ENCODE assay signal across 9 cellular contexts in the genomic region with DNA sequence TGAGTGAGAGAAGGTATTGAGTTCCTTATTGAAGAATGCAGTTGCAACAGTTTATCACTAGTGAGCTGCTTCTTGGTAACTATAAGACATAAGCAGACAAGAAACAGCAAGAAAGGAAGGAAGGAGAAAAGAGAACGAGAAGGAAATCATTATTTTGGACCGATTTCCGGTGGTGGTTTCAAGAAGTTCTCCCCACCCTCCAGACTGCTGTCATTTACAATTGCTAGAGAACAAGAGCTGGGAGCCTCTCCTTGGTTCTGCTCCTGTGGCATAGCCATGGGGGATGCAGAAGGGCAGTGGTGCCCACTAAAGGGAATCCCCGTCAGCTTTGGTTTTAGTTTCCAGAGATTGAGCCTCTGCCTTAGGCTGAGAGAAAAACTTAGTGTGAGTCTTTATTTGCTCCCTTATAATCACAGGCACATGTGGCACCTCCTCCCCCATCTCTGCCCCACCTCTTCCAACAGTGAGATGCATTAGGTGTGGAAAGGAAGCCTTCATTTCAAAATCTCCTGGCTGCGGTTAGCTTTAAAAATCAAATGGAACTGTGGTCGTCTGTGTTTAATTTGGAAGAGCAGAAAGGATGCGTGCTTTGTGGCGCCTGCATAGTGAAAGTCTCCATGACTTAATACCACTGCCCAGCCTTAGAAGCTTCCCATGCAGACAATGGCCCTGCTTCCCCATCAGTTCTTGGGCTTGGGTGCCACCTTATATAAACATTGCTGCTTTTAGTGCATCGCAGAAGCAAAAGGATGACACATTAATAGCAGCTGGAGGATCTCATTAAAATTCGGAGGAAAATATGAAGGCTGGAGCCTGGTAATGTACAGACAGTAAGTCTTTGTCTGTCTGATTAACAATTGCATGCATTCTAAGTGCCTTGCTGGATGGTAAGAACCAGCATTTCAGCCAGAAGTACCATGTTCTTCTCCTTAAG. TPM values are rescaled to one million over a fixed set of nuclear protein-coding genes. Genes with fewer than 3 reads are reported as not detected.
DNase-seq lines count a peak whose midpoint lies in the region; ATAC-seq and TF ChIP-seq lines count a peak whose summit lies in the region.
"Had no signal": no experiment of that assay in that cellular context is flagged by ENCODE, and none has a peak within 500 bp of the region (broad histone marks: within the 10 kb centered on the region; RNA-seq: fewer than 3 reads in every experiment).

No MANE protein-coding gene starts in this region.

- 42 to 48% methylated on average over 10 of the region's 10 CpGs for WGBS in testis, 2 donors

- H3K27ac ChIP-seq in KOPT-K1 (ENCODE audit: low read depth, low read length, poor library complexity, severe bottlenecking) (peak overlapping the region; percentile 15), colonic mucosa (no peak overlapping the region), breast epithelium (peak overlapping the region in 1 of 2 donors; percentile 36), dorsolateral prefrontal cortex (peak overlapping the region in 3 of 59 donors; percentile 12 to 50 (median 45)), testis (no peak overlapping the region)
- H3K27ac ChIP-seq: KMS-11 had no signal

- intact Hi-C loops in colonic mucosa (cut with DNase I) (no loop called here), breast epithelium (cut with DNase I; ENCODE audit: low total_unique reads) (no loop called here), dorsolateral prefrontal cortex (cut with DNase I) (no loop called here), testis (cut with DNase I; ENCODE audit: low total_unique reads) (no loop called here)

- TF ChIP-seq CTCF in fibroblast of mammary gland (conservative IDR thresholded peaks at IDR 0.05; ENCODE audit: control insufficient read depth, insufficient read depth, low read depth, low read length) (no peak), colonic mucosa (IDR thresholded peaks at IDR 0.05) (no peak), breast epithelium (IDR thresholded peaks at IDR 0.05) (no peak), dorsolateral prefrontal cortex (IDR thresholded peaks at IDR 0.05 in 54 of 56, conservative IDR thresholded peaks at IDR 0.05 in 2 of 56; ENCODE audit: low read depth in 1 of 56, partially characterized antibody in 56 of 56) (no peak), testis (IDR thresholded peaks at IDR 0.05) (no peak)

- no peak overlapping the region for H3K4me3 ChIP-seq in fibroblast of mammary gland (ENCODE audit: control insufficient read depth, low read depth, low read length)
- H3K4me3 ChIP-seq in colonic mucosa: no peak overlapping the region
- H3K4me3 ChIP-seq in breast epithelium: no peak overlapping the region
- H3K4me3 ChIP-seq in dorsolateral prefrontal cortex: peak overlapping the region in 20 of 59 donors; percentile 1 to 43 (median 17)
- H3K4me3 ChIP-seq in testis: no peak overlapping the region

- H3K9ac ChIP-seq in colonic mucosa (ENCODE audit: low read depth in 2 of 2, low read length in 2 of 2): no peak overlapping the region
- H3K9ac ChIP-seq: KMS-11 had no signal

- no peak for TF ChIP-seq POLR2A in breast epithelium (IDR thresholded peaks at IDR 0.05)
- TF ChIP-seq POLR2A in testis (IDR thresholded peaks at IDR 0.05): no peak

- H3K27me3 ChIP-seq in colonic mucosa: no peaks in the 10 kb centered on the region
- no peaks in the 10 kb centered on the region for H3K27me3 ChIP-seq in breast epithelium
- H3K27me3 ChIP-seq in dorsolateral prefrontal cortex: peaks cover 0 to 22% (median 0%) of the 10 kb centered on the region in 45 donors
- no peaks in the 10 kb centered on the region for H3K27me3 ChIP-seq in testis

- H3K36me3 ChIP-seq in KOPT-K1 (ENCODE audit: insufficient read depth, low read length) (no peaks in the 10 kb centered on the region; the same call in 1 of the 2 replicates), colonic mucosa (no peaks in the 10 kb centered on the region), breast epithelium (no peaks in the 10 kb centered on the region), testis (ENCODE audit: low read depth, missing control alignments) (no peaks in the 10 kb centered on the region)

- peak; percentile 15 for ATAC-seq in GM19025 (IDR thresholded peaks at IDR 0.05; ENCODE audit: low read depth, unreplicated experiment)

- peaks cover 7% of the 10 kb centered on the region for H3K4me1 ChIP-seq in colonic mucosa
- peaks cover 3 to 9% of the 10 kb centered on the region in 2 donors for H3K4me1 ChIP-seq in breast epithelium
- peaks cover 39% of the 10 kb centered on the region for H3K4me1 ChIP-seq in testis

- H3K9me3 ChIP-seq in KOPT-K1 (ENCODE audit: insufficient read depth, low read length, poor library complexity, severe bottlenecking): no peaks in the 10 kb centered on the region
- H3K9me3 ChIP-seq in colonic mucosa: no peaks in the 10 kb centered on the region
- H3K9me3 ChIP-seq in breast epithelium: no peaks in the 10 kb centered on the region
- H3K9me3 ChIP-seq in testis: no peaks in the 10 kb centered on the region

- DNase-seq in AG20443 (ENCODE audit: low spot score) (peak; percentile 60), fibroblast of mammary gland (ENCODE audit: low read depth) (peak; percentile 40), colonic mucosa (no peak), breast epithelium (ENCODE audit: low spot score in 2 of 2) (no peak), dorsolateral prefrontal cortex (no peak), testis (no peak)

RNA-seq across cellular contexts. Expression of gene LRCH1, which starts 25.0 kb away (rescaled TPM):
- 10 to 100 TPM; 12.8 to 19.6 TPM for total RNA-seq in colonic mucosa
- total RNA-seq in breast epithelium: 10 to 100 TPM; 17.0 to 40.4 (median 24.6) TPM
- total RNA-seq in dorsolateral prefrontal cortex: 10 to 100 TPM; 10.1 to 24.2 (median 16.8) TPM
- 10 to 100 TPM; 16.8 to 17.7 TPM for total RNA-seq in testis
- polyA plus RNA-seq in testis (ENCODE audit: insufficient read depth, low read depth, low replicate concordance): 8.9 TPM

Comparison
In these comparisons a context has a peak if more than half of its experiments do, and no peak if none do; other contexts are left out.
1. DNase-seq: peak in AG20443 (single experiment) and fibroblast of mammary gland (single experiment); none in colonic mucosa (single experiment), breast epithelium (0 of 2), dorsolateral prefrontal cortex (0 of 10) and testis (single experiment).